Comparison of ENCODE assay signal across 8 cellular contexts in the genomic region with DNA sequence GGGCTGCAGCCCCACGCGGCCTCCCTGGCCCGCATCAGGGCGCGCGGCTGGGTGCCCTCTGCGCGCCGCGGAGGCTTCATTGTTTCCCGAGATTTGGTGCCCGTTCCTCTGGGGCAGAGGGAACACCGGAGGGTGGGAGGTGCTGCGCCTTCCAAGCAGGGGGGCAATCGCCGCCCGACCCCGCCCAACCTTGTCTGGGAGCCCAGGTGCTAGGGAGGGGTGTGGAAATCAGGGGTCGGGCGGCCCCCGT. TPM values are rescaled to one million over a fixed set of nuclear protein-coding genes. Genes with fewer than 3 reads are reported as not detected.
DNase-seq lines count a peak whose midpoint lies in the region; ATAC-seq and TF ChIP-seq lines count a peak whose summit lies in the region.

No MANE protein-coding gene starts in this region.

- H3K79me2 ChIP-seq in osteoblast (ENCODE audit: insufficient read depth, low read length), result peaks cover 52% of the 10 kb centered on the region

- H3K4me1 ChIP-seq in osteoblast (ENCODE audit: insufficient read depth, low read length), result peaks cover 42% of the 10 kb centered on the region

- no peak for ATAC-seq in GM19023 (IDR thresholded peaks at IDR 0.05; ENCODE audit: unreplicated experiment)

- H3K4me3 ChIP-seq in epithelial cell of proximal tubule (ENCODE audit: low read depth, low read length) (peak overlapping the region; percentile 80), osteoblast (ENCODE audit: insufficient read depth, low read length) (peak overlapping the region; percentile 75)

- peak overlapping the region; percentile 80 for H2AFZ ChIP-seq in osteoblast (ENCODE audit: low read length)

- H3K27me3 ChIP-seq in osteoblast (ENCODE audit: insufficient read depth, low read length), result no peaks in the 10 kb centered on the region

- TF ChIP-seq CTCF in C4-2B (conservative IDR thresholded peaks at IDR 0.05) (no peak), epithelial cell of proximal tubule (conservative IDR thresholded peaks at IDR 0.05; ENCODE audit: low read depth, low read length) (no peak), osteoblast (IDR thresholded peaks at IDR 0.05; ENCODE audit: extremely low read depth, low read depth, low read length) (no peak)

- DNase-seq in NCI-H1092 (lab: John Stamatoyannopoulos, UW) (peak; percentile 37), epithelial cell of proximal tubule (ENCODE audit: low read depth) (no peak), osteoblast (ENCODE audit: insufficient read length, low spot score, missing footprints) (peak; percentile 89), NCI-H1105 treated with DMSO at 0.1 percent for 48 hours (lab: John Stamatoyannopoulos, UW) (no peak), NCI-H82 (lab: John Stamatoyannopoulos, UW) (no peak), NCI-H128 (lab: John Stamatoyannopoulos, UW; ENCODE audit: unreplicated experiment) (no peak)

- H3K27ac ChIP-seq in C4-2B (peak overlapping the region; percentile 96), osteoblast (ENCODE audit: low read depth, low read length) (peak overlapping the region; percentile 81)

- no peaks in the 10 kb centered on the region for H3K9me3 ChIP-seq in osteoblast (ENCODE audit: low read depth, low read length)

- H4K20me1 ChIP-seq in osteoblast (ENCODE audit: insufficient read depth, low read length), result no peaks in the 10 kb centered on the region

- H3K36me3 ChIP-seq in osteoblast (ENCODE audit: insufficient read depth, low read length), result peaks cover 4% of the 10 kb centered on the region

- peak overlapping the region; percentile 96 for H3K4me2 ChIP-seq in osteoblast (ENCODE audit: insufficient read depth, low read length)

RNA-seq across cellular contexts. Expression of gene NRP1, which starts 1.0 kb away (rescaled TPM):
- total RNA-seq in epithelial cell of proximal tubule (62.7 and 89.4 TPM in 2 replicates), osteoblast (173 and 200 TPM in 2 replicates)

Comparison
In these comparisons a context has a peak if more than half of its experiments do, and no peak if none do; other contexts are left out.
1. DNase-seq: peak in NCI-H1092 (single experiment) and osteoblast (single experiment); none in epithelial cell of proximal tubule (single experiment), NCI-H1105 treated with DMSO at 0.1 percent for 48 hours (single experiment), NCI-H82 (single experiment) and NCI-H128 (single experiment).